1 cellular context compared by ENCODE assay signal in genomic region chr17:76408037-76408849, GRCh38.
TF ChIP-seq lines count a peak whose summit lies in the region.

No MANE protein-coding gene starts in this region.

TF ChIP-seq in HepG2, 621 proteins besides CTCF, POLR2A, EP300 and RAD21 (continued from another document):
- TF ChIP-seq THAP9 (CRISPR knock-in tag; IDR thresholded peaks at IDR 0.05; ENCODE audit: borderline replicate concordance) (0 out of 2 replicates have a peak, but pooled peaks have one; percentile 12), KAT7 (CRISPR knock-in tag; IDR thresholded peaks at IDR 0.05; ENCODE audit: borderline replicate concordance) (0 out of 2 replicates have a peak, but pooled peaks have one; percentile 24), KMT2B (CRISPR knock-in tag; IDR thresholded peaks at IDR 0.05) (0 out of 2 replicates have a peak, but pooled peaks have one; percentile 18)
